ENCODE assay signal across 8 cellular contexts in the genomic region with DNA sequence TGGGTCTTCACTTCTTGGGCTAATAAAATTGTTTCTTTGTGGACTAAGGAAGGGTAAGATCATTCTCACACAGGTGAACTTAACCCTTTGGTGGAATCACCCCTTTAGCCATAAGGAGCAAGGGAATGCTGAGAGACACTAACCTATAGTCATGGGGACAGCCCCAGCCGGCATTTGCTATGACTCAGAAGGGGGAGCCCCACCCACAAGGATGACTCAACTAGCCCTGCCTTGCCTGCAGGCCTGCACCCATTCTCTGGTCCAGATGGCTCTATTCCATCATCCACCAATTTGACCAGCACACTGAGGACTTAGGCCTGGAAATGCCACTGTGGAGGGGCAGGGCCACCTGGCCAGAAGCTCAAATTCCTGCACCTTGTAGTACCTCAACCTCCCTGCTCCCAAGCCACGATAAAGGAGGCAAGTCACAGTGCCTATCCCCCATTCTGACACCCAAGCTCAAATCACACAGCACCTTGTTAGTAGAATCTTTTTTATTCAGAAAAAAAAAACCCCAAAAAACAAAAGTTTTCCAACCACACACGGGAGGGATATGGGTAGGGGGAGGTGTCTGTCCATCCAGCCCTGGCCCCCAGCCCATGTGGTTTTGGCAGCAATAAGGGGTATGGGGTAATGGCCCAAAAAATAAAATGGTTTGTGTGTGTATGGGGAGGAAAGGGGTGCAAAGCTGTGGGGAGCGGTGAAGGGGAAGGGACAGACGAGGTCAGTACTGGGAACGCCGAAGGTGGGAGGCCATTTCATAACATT. TPM values are rescaled to one million over a fixed set of nuclear protein-coding genes. Genes with fewer than 3 reads are reported as not detected.
DNase-seq lines count a peak whose midpoint lies in the region; ATAC-seq, FAIRE-seq and TF ChIP-seq lines count a peak whose summit lies in the region.

No MANE protein-coding gene starts in this region.

- peak overlapping the region; percentile 97 for H3K4me3 Mint-ChIP-seq in activated CD8-positive, alpha-beta T cell treated with anti-CD3 and anti-CD28 coated beads for 36 hours
- H3K4me3 Mint-ChIP-seq in naive thymus-derived CD4-positive, alpha-beta T cell: peak overlapping the region; percentile 86 to 100 (median 96)

- FAIRE-seq in endothelial cell of umbilical vein (lab: Jason Lieb, UNC): peak; percentile 93

- peaks cover 77% of the 10 kb centered on the region for H3K79me2 ChIP-seq in endothelial cell of umbilical vein (ENCODE audit: control insufficient read depth, insufficient read depth, low read length)

- peaks cover 13 to 28% of the 10 kb centered on the region in 2 experiments for H3K36me3 ChIP-seq in endothelial cell of umbilical vein (ENCODE audit: control insufficient read depth in 2 of 2, extremely low read depth in 1 of 2, insufficient read depth in 2 of 2, low read length in 2 of 2)
- peaks cover 14 to 48% (median 16%) of the 10 kb centered on the region in 3 experiments for H3K36me3 ChIP-seq in naive thymus-derived CD4-positive, alpha-beta T cell (ENCODE audit: control insufficient read depth in 2 of 3, insufficient read depth in 3 of 3, low read length in 3 of 3)

- H3K4me1 ChIP-seq in endothelial cell of umbilical vein (ENCODE audit: control insufficient read depth, extremely low read depth, insufficient read depth, low read length): peaks cover 32% of the 10 kb centered on the region
- peaks cover 51 to 52% of the 10 kb centered on the region in 2 donors for H3K4me1 ChIP-seq in naive thymus-derived CD4-positive, alpha-beta T cell (ENCODE audit: control insufficient read depth in 2 of 2, insufficient read depth in 2 of 2, low read length in 2 of 2)

- in situ Hi-C loops in GM13977 (cut with MboI; ENCODE audit: low pct_unique_long_range_greater_than_20kb, low sequenced_read_pairs, unreplicated experiment): no loop called here

- ATAC-seq in activated CD8-positive, alpha-beta T cell treated with anti-CD3 and anti-CD28 coated beads for 36 hours: peak; percentile 37
- ATAC-seq in naive thymus-derived CD4-positive, alpha-beta T cell: peak; percentile 32
- peak; percentile 49 for ATAC-seq in stimulated activated naive CD8-positive, alpha-beta T cell treated with anti-CD3 and anti-CD28 coated beads, Interleukin-15, Interleukin-2, amounts not matched to agents 100 U/mL and 50 U/mL, for 24 hours
- ATAC-seq in HG03045 (IDR thresholded peaks at IDR 0.05; ENCODE audit: unreplicated experiment): no peak

- no TSS peak for BruUV-seq in endothelial cell of umbilical vein (replicated peaks; lab: Mats Ljungman, UMichigan)

- no peaks in the 10 kb centered on the region for H3K9me3 ChIP-seq in endothelial cell of umbilical vein (replicated peaks; ENCODE audit: control insufficient read depth, insufficient read depth, low read length)
- H3K9me3 ChIP-seq in naive thymus-derived CD4-positive, alpha-beta T cell (ENCODE audit: control insufficient read depth in 2 of 3, low read length in 3 of 3): no peaks in the 10 kb centered on the region

- H3K4me1 Mint-ChIP-seq in activated CD8-positive, alpha-beta T cell treated with anti-CD3 and anti-CD28 coated beads for 36 hours (ENCODE audit: low read depth): peaks cover 45% of the 10 kb centered on the region
- H3K4me1 Mint-ChIP-seq in naive thymus-derived CD4-positive, alpha-beta T cell: peaks cover 58 to 66% (median 60%) of the 10 kb centered on the region in 7 donors

- TF ChIP-seq CTCF in GM13977 (IDR thresholded peaks at IDR 0.05; ENCODE audit: extremely low read depth, insufficient read depth, missing control alignments): no peak
- TF ChIP-seq CTCF in activated CD8-positive, alpha-beta T cell treated with anti-CD3 and anti-CD28 coated beads for 36 hours (IDR thresholded peaks at IDR 0.05): no peak
- TF ChIP-seq CTCF in endothelial cell of umbilical vein (IDR thresholded peaks at IDR 0.05; ENCODE audit: extremely low read depth in 1 of 2, insufficient read depth in 1 of 2, low read depth in 1 of 2, low read length in 2 of 2): no peak

- intact Hi-C loops in activated CD8-positive, alpha-beta T cell treated with anti-CD3 and anti-CD28 coated beads for 36 hours (cut with micrococcal nuclease): loop anchor here (2.0 kb wide), 1 partner anchor 21 kb away; the partner anchor contains the start of gene SPAG7
- intact Hi-C loops in endothelial cell of umbilical vein (cut with micrococcal nuclease): no loop called here
- intact Hi-C loops in naive thymus-derived CD4-positive, alpha-beta T cell (cut with micrococcal nuclease): loop anchor here (5.0 to 10.0 kb wide), 4 partner anchors 113 to 1709 kb away; partner anchors contain the start of genes ZNF594 (in 2 of the 2), C17orf100 (in 1 of the 2), MED31 (in 1 of the 2) and MINK1 (in 1 of the 2)

- H3K4me2 ChIP-seq in endothelial cell of umbilical vein (ENCODE audit: insufficient read depth, low read length): peak overlapping the region; percentile 66

- dilution Hi-C loops in endothelial cell of umbilical vein (cut with MboI; ENCODE audit: extremely low pct_ligation_motif_present, low sequenced_read_pairs): no loop called here

- H3K27me3 ChIP-seq in endothelial cell of umbilical vein (ENCODE audit: control insufficient read depth in 2 of 2, insufficient read depth in 2 of 2, low read length in 2 of 2): no peaks in the 10 kb centered on the region
- no peaks in the 10 kb centered on the region for H3K27me3 ChIP-seq in naive thymus-derived CD4-positive, alpha-beta T cell (ENCODE audit: control insufficient read depth in 2 of 2, insufficient read depth in 2 of 2, low read length in 2 of 2)

- H3K36me3 Mint-ChIP-seq in activated CD8-positive, alpha-beta T cell treated with anti-CD3 and anti-CD28 coated beads for 36 hours (ENCODE audit: low read depth): peaks cover 73% of the 10 kb centered on the region
- peaks cover 5 to 65% (median 37%) of the 10 kb centered on the region in 5 donors for H3K36me3 Mint-ChIP-seq in naive thymus-derived CD4-positive, alpha-beta T cell

- POLR2A ChIA-PET in activated CD8-positive, alpha-beta T cell treated with anti-CD3 and anti-CD28 coated beads for 36 hours (lab: Charles Lee): interaction anchor here (1.0 to 20.8 kb wide), 8 partner anchors 9 to 52 kb away, joined by 3 to 627 read pairs (median 7); partner anchors contain the start of genes CHRNE, INCA1, KIF1C and SPAG7
- POLR2A ChIA-PET in endothelial cell of umbilical vein (lab: Charles Lee): interaction anchor here (1.7 kb wide), 1 partner anchor 22 kb away, joined by 5 read pairs; the partner anchor contains the start of gene SPAG7
- POLR2A ChIA-PET in naive thymus-derived CD4-positive, alpha-beta T cell (lab: Charles Lee): interaction anchor here (0.5 to 13.0 kb wide), 11 partner anchors 23 to 305 kb away, joined by 3 to 278 read pairs (median 4); partner anchors contain the start of genes C17orf107, CAMTA2, INCA1 and KIF1C

- H3K27ac Mint-ChIP-seq in activated CD8-positive, alpha-beta T cell treated with anti-CD3 and anti-CD28 coated beads for 36 hours: peak overlapping the region; percentile 99
- H3K27ac Mint-ChIP-seq in naive thymus-derived CD4-positive, alpha-beta T cell: peak overlapping the region; percentile 68 to 98 (median 93)

- H3K27me3 Mint-ChIP-seq in activated CD8-positive, alpha-beta T cell treated with anti-CD3 and anti-CD28 coated beads for 36 hours: no peaks in the 10 kb centered on the region
- peaks cover 0 to 2% (median 0%) of the 10 kb centered on the region in 5 donors for H3K27me3 Mint-ChIP-seq in naive thymus-derived CD4-positive, alpha-beta T cell

- DNase-seq in GM13977 (ENCODE audit: low spot score) (peak; percentile 81), MV-4-11 (lab: John Stamatoyannopoulos, UW) (peak; percentile 80), endothelial cell of umbilical vein (ENCODE audit: low read depth, low spot score) (peak; percentile 77), NCI-H526 (lab: John Stamatoyannopoulos, UW) (no peak)
- DNase-seq in activated CD8-positive, alpha-beta T cell treated with anti-CD3 and anti-CD28 coated beads for 36 hours: peak; percentile 95
- DNase-seq in naive thymus-derived CD4-positive, alpha-beta T cell: peak in 3 of 9 donors; percentile 35 to 83 (median 70)
- DNase-seq in stimulated activated naive CD8-positive, alpha-beta T cell treated with anti-CD3 and anti-CD28 coated beads, Interleukin-15, Interleukin-2, amounts not matched to agents 100 U/mL and 50 U/mL, for 24 hours: peak; percentile 90

- H4K20me1 ChIP-seq in endothelial cell of umbilical vein (replicated peaks; ENCODE audit: control insufficient read depth, extremely low read depth, insufficient read depth, low read length): no peaks in the 10 kb centered on the region

- no peaks in the 10 kb centered on the region for H3K9me3 Mint-ChIP-seq in activated CD8-positive, alpha-beta T cell treated with anti-CD3 and anti-CD28 coated beads for 36 hours
- peaks cover 0 to 6% (median 0%) of the 10 kb centered on the region in 11 donors for H3K9me3 Mint-ChIP-seq in naive thymus-derived CD4-positive, alpha-beta T cell

- H3K4me3 ChIP-seq in endothelial cell of umbilical vein (replicated peaks in 1 of 3; ENCODE audit: insufficient read depth in 1 of 3, low read depth in 1 of 3, low read length in 3 of 3): peak overlapping the region in 1 of 3 experiments; percentile 25
- peak overlapping the region; percentile 56 for H3K4me3 ChIP-seq in naive thymus-derived CD4-positive, alpha-beta T cell (ENCODE audit: low read length)

- H3K27ac ChIP-seq in endothelial cell of umbilical vein (ENCODE audit: insufficient read depth, low read depth, low read length): peak overlapping the region; percentile 49
- H3K27ac ChIP-seq in naive thymus-derived CD4-positive, alpha-beta T cell (ENCODE audit: low read depth, low read length): peak overlapping the region; percentile 89

- CTCF ChIA-PET in activated CD8-positive, alpha-beta T cell treated with anti-CD3 and anti-CD28 coated beads for 36 hours (lab: Charles Lee): interaction anchor here (1.4 to 2.8 kb wide), 4 partner anchors 22 to 42 kb away, joined by 3 to 8 read pairs (median 6); partner anchors contain the start of genes CHRNE and SPAG7
- CTCF ChIA-PET in endothelial cell of umbilical vein (lab: Charles Lee): interaction anchor here (0.9 to 2.0 kb wide), 2 partner anchors 22 to 36 kb away, joined by 3 to 8 read pairs; partner anchors contain the start of gene SPAG7
- CTCF ChIA-PET in naive thymus-derived CD4-positive, alpha-beta T cell (lab: Charles Lee): interaction anchor here (0.6 to 2.1 kb wide), 2 partner anchors 22 to 46 kb away, joined by 3 to 9 read pairs; partner anchors contain the start of gene SPAG7

- H3K9me1 ChIP-seq in endothelial cell of umbilical vein (replicated peaks; ENCODE audit: control insufficient read depth, extremely low read depth, insufficient read depth, low read length): no peaks in the 10 kb centered on the region

- peak overlapping the region; percentile 12 for H3K9ac ChIP-seq in endothelial cell of umbilical vein (replicated peaks; ENCODE audit: extremely low read depth, insufficient read depth, low read length)

- no peak for TF ChIP-seq POLR2A in endothelial cell of umbilical vein (IDR thresholded peaks at IDR 0.05; ENCODE audit: low read depth, low read length)

- no peak overlapping the region for H2AFZ ChIP-seq in endothelial cell of umbilical vein (ENCODE audit: low read depth, low read length)

RNA-seq across cellular contexts. Expression of gene PFN1, which starts 3.0 kb away (rescaled TPM):
- total RNA-seq in activated CD8-positive, alpha-beta T cell treated with anti-CD3 and anti-CD28 coated beads for 36 hours: 1,000 to 10,000 TPM; 1,726 to 1,759 TPM
- total RNA-seq in endothelial cell of umbilical vein: 1,167 and 1,191 TPM in 2 replicates
- polyA plus RNA-seq in endothelial cell of umbilical vein: 1,577 and 1,770 TPM in 2 replicates
- 1,411 and 1,601 TPM in 2 replicates for polyA plus RNA-seq in endothelial cell of umbilical vein (2011; cell fraction: cytosol; rRNA removed)
- 507 and 521 TPM in 2 replicates for polyA plus RNA-seq in endothelial cell of umbilical vein (2011; cell fraction: nucleus; rRNA removed)
- polyA plus RNA-seq in endothelial cell of umbilical vein (2012): 1,624 and 1,668 TPM in 2 replicates
- 559 and 621 TPM in 2 replicates for polyA minus RNA-seq in endothelial cell of umbilical vein
- 1,189 TPM for polyA minus RNA-seq in endothelial cell of umbilical vein (2011; cell fraction: cytosol; rRNA and poly(A)+ RNA removed)
- polyA minus RNA-seq in endothelial cell of umbilical vein (2011; cell fraction: nucleus; rRNA and poly(A)+ RNA removed): 141 and 191 TPM in 2 replicates
- total RNA-seq in naive thymus-derived CD4-positive, alpha-beta T cell: 1,000 to 10,000 TPM in 1 of 5 experiments, 100 to 1,000 TPM in 4; 430 to 2,132 (median 445) TPM
- 1,000 to 10,000 TPM; 1,617 to 1,727 TPM for polyA plus RNA-seq in naive thymus-derived CD4-positive, alpha-beta T cell

RNA-seq across cellular contexts. Expression of gene RNF167, which starts 5.3 kb away (rescaled TPM):
- 100 to 1,000 TPM; 144 to 152 TPM for total RNA-seq in activated CD8-positive, alpha-beta T cell treated with anti-CD3 and anti-CD28 coated beads for 36 hours
- 60.2 and 61.0 TPM in 2 replicates for total RNA-seq in endothelial cell of umbilical vein
- polyA plus RNA-seq in endothelial cell of umbilical vein: 87.6 and 121 TPM in 2 replicates
- 89.6 and 94.4 TPM in 2 replicates for polyA plus RNA-seq in endothelial cell of umbilical vein (2011; cell fraction: cytosol; rRNA removed)
- 92.1 and 116 TPM in 2 replicates for polyA plus RNA-seq in endothelial cell of umbilical vein (2011; cell fraction: nucleus; rRNA removed)
- polyA plus RNA-seq in endothelial cell of umbilical vein (2012): 71.6 and 77.0 TPM in 2 replicates
- 69.9 and 71.4 TPM in 2 replicates for polyA minus RNA-seq in endothelial cell of umbilical vein
- 120 TPM for polyA minus RNA-seq in endothelial cell of umbilical vein (2011; cell fraction: cytosol; rRNA and poly(A)+ RNA removed)
- 18.8 and 28.9 TPM in 2 replicates for polyA minus RNA-seq in endothelial cell of umbilical vein (2011; cell fraction: nucleus; rRNA and poly(A)+ RNA removed)
- 100 to 1,000 TPM in 4 of 5 experiments, 10 to 100 TPM in 1; 97.3 to 248 (median 148) TPM for total RNA-seq in naive thymus-derived CD4-positive, alpha-beta T cell
- 10 to 100 TPM; 25.3 to 28.0 TPM for polyA plus RNA-seq in naive thymus-derived CD4-positive, alpha-beta T cell

RNA-seq across cellular contexts. Expression of gene SLC25A11, which starts 5.5 kb away (rescaled TPM):
- 10 to 100 TPM; 80.8 to 87.0 TPM for total RNA-seq in activated CD8-positive, alpha-beta T cell treated with anti-CD3 and anti-CD28 coated beads for 36 hours
- 50.2 and 58.2 TPM in 2 replicates for total RNA-seq in endothelial cell of umbilical vein
- polyA plus RNA-seq in endothelial cell of umbilical vein: 95.2 and 110 TPM in 2 replicates
- polyA plus RNA-seq in endothelial cell of umbilical vein (2011; cell fraction: cytosol; rRNA removed): 58.8 and 69.9 TPM in 2 replicates
- polyA plus RNA-seq in endothelial cell of umbilical vein (2011; cell fraction: nucleus; rRNA removed): 36.2 and 41.8 TPM in 2 replicates
- polyA plus RNA-seq in endothelial cell of umbilical vein (2012): 43.6 and 61.0 TPM in 2 replicates
- 49.5 and 53.3 TPM in 2 replicates for polyA minus RNA-seq in endothelial cell of umbilical vein
- polyA minus RNA-seq in endothelial cell of umbilical vein (2011; cell fraction: cytosol; rRNA and poly(A)+ RNA removed): 31.9 TPM
- polyA minus RNA-seq in endothelial cell of umbilical vein (2011; cell fraction: nucleus; rRNA and poly(A)+ RNA removed): 16.2 and 18.0 TPM in 2 replicates
- total RNA-seq in naive thymus-derived CD4-positive, alpha-beta T cell: 10 to 100 TPM; 27.0 to 82.6 (median 44.1) TPM
- polyA plus RNA-seq in naive thymus-derived CD4-positive, alpha-beta T cell: 10 to 100 TPM; 57.8 to 86.8 TPM

RNA-seq across cellular contexts. Expression of gene ENO3, which starts 5.6 kb away (rescaled TPM):
- total RNA-seq in activated CD8-positive, alpha-beta T cell treated with anti-CD3 and anti-CD28 coated beads for 36 hours: 10 to 100 TPM; 31.3 to 34.0 TPM
- 5.1 and 5.5 TPM in 2 replicates for total RNA-seq in endothelial cell of umbilical vein
- 5.9 and 6.5 TPM in 2 replicates for polyA plus RNA-seq in endothelial cell of umbilical vein
- 1.6 and 2.1 TPM in 2 replicates for polyA plus RNA-seq in endothelial cell of umbilical vein (2011; cell fraction: cytosol; rRNA removed)
- polyA plus RNA-seq in endothelial cell of umbilical vein (2011; cell fraction: nucleus; rRNA removed): 42.3 and 47.5 TPM in 2 replicates
- 4.4 and 4.5 TPM in 2 replicates for polyA plus RNA-seq in endothelial cell of umbilical vein (2012)
- 1.4 and 2.1 TPM in 2 replicates for polyA minus RNA-seq in endothelial cell of umbilical vein
- 30.8 TPM for polyA minus RNA-seq in endothelial cell of umbilical vein (2011; cell fraction: cytosol; rRNA and poly(A)+ RNA removed)
- 2.9 and 4.3 TPM in 2 replicates for polyA minus RNA-seq in endothelial cell of umbilical vein (2011; cell fraction: nucleus; rRNA and poly(A)+ RNA removed)
- 10 to 100 TPM; 21.5 to 56.3 (median 31.8) TPM for total RNA-seq in naive thymus-derived CD4-positive, alpha-beta T cell
- polyA plus RNA-seq in naive thymus-derived CD4-positive, alpha-beta T cell: 1 to 10 TPM in 1 of 2 donors, under 1 TPM in 1; 0.87 to 1.8 TPM

RNA-seq across cellular contexts. Expression of gene GP1BA, which starts 13.3 kb away (rescaled TPM):
- total RNA-seq in activated CD8-positive, alpha-beta T cell treated with anti-CD3 and anti-CD28 coated beads for 36 hours: not detected
- total RNA-seq in endothelial cell of umbilical vein: not detected in 2 replicates
- not detected in 2 replicates for polyA plus RNA-seq in endothelial cell of umbilical vein
- not detected in 2 replicates for polyA plus RNA-seq in endothelial cell of umbilical vein (2011; cell fraction: cytosol; rRNA removed)
- polyA plus RNA-seq in endothelial cell of umbilical vein (2011; cell fraction: nucleus; rRNA removed): not detected in 2 replicates
- 0.35 and 0.70 TPM in 2 replicates for polyA plus RNA-seq in endothelial cell of umbilical vein (2012)
- polyA minus RNA-seq in endothelial cell of umbilical vein: not detected in 2 replicates
- not detected for polyA minus RNA-seq in endothelial cell of umbilical vein (2011; cell fraction: cytosol; rRNA and poly(A)+ RNA removed)
- not detected in 2 replicates for polyA minus RNA-seq in endothelial cell of umbilical vein (2011; cell fraction: nucleus; rRNA and poly(A)+ RNA removed)
- 1 to 10 TPM in 1 of 5 experiments, not detected in 4; 1.6 TPM for total RNA-seq in naive thymus-derived CD4-positive, alpha-beta T cell
- polyA plus RNA-seq in naive thymus-derived CD4-positive, alpha-beta T cell: not detected

Comparison
In these comparisons a context has a peak if more than half of its experiments do, and no peak if none do; other contexts are left out.
1. DNase-seq: peak in GM13977 (single experiment), MV-4-11 (single experiment), activated CD8-positive, alpha-beta T cell treated with anti-CD3 and anti-CD28 coated beads for 36 hours (single experiment), endothelial cell of umbilical vein (single experiment) and stimulated activated naive CD8-positive, alpha-beta T cell treated with anti-CD3 and anti-CD28 coated beads, Interleukin-15, Interleukin-2, amounts not matched to agents 100 U/mL and 50 U/mL, for 24 hours (single experiment); none in NCI-H526 (0 of 2).